ENCODE assay signal across 8 cellular contexts in genomic region chr2:27078267-27079194, GRCh38. TPM values are rescaled to one million over a fixed set of nuclear protein-coding genes. Genes with fewer than 3 reads are reported as not detected.
DNase-seq lines count a peak whose midpoint lies in the region; ATAC-seq and TF ChIP-seq lines count a peak whose summit lies in the region.

Gene EMILIN1 (plus strand): TSS chr2:27078615. CDS start chr2:27079066, 451 bp downstream.

- H3K27me3 Mint-ChIP-seq in CD8-positive, alpha-beta memory T cell: peaks cover 0 to 2% of the 10 kb centered on the region in 2 donors
- no peaks in the 10 kb centered on the region for H3K27me3 Mint-ChIP-seq in activated CD8-positive, alpha-beta T cell treated with anti-CD3 and anti-CD28 coated beads, Interleukin-2, amount 10 ng/mL, durations not matched to agents 7 days and 5 days (ENCODE audit: low read depth)
- no peaks in the 10 kb centered on the region for H3K27me3 Mint-ChIP-seq in naive thymus-derived CD4-positive, alpha-beta T cell

- DNase-seq in CD8-positive, alpha-beta memory T cell: no peak
- DNase-seq in activated CD8-positive, alpha-beta T cell treated with anti-CD3 and anti-CD28 coated beads, Interleukin-2, amount 10 ng/mL, durations not matched to agents 7 days and 5 days: no peak
- peak; percentile 25 to 99 for DNase-seq in cardiac muscle cell (ENCODE audit: low read depth in 1 of 2, low spot score in 1 of 2)
- no peak for DNase-seq in prostate gland (ENCODE audit: low spot score)
- DNase-seq in naive thymus-derived CD4-positive, alpha-beta T cell: no peak
- DNase-seq in iPS-NIHi7 (ENCODE audit: extremely low spot score): no peak

- no peaks in the 10 kb centered on the region for H3K36me3 ChIP-seq in CD8-positive, alpha-beta memory T cell (ENCODE audit: insufficient read depth, low read length)
- H3K36me3 ChIP-seq in cardiac muscle cell: no peaks in the 10 kb centered on the region
- H3K36me3 ChIP-seq in prostate gland: no peaks in the 10 kb centered on the region
- no peaks in the 10 kb centered on the region for H3K36me3 ChIP-seq in naive thymus-derived CD4-positive, alpha-beta T cell (ENCODE audit: control insufficient read depth in 2 of 3, insufficient read depth in 3 of 3, low read length in 3 of 3)

- TF ChIP-seq CTCF in cardiac muscle cell (IDR thresholded peaks at IDR 0.05; ENCODE audit: low read depth, low read length): peak; percentile 13
- no peak for TF ChIP-seq CTCF in prostate gland (IDR thresholded peaks at IDR 0.05)

- no peaks in the 10 kb centered on the region for H3K9me3 ChIP-seq in CD8-positive, alpha-beta memory T cell (ENCODE audit: low read length)
- H3K9me3 ChIP-seq in cardiac muscle cell (ENCODE audit: low read depth) (no peaks in the 10 kb centered on the region), prostate gland (no peaks in the 10 kb centered on the region)
- H3K9me3 ChIP-seq in naive thymus-derived CD4-positive, alpha-beta T cell (ENCODE audit: control insufficient read depth in 2 of 3, low read length in 3 of 3): no peaks in the 10 kb centered on the region

- CTCF ChIA-PET in CD8-positive, alpha-beta memory T cell (lab: Charles Lee): no interaction called here
- CTCF ChIA-PET in activated CD8-positive, alpha-beta T cell treated with anti-CD3 and anti-CD28 coated beads, Interleukin-2, amount 10 ng/mL, durations not matched to agents 7 days and 5 days (lab: Charles Lee): no interaction called here
- CTCF ChIA-PET in naive thymus-derived CD4-positive, alpha-beta T cell (lab: Charles Lee): no interaction called here

- 42% methylated on average over 36 of the region's 41 CpGs for WGBS in prostate gland

- no peak for ATAC-seq in activated CD8-positive, alpha-beta T cell treated with anti-CD3 and anti-CD28 coated beads, Interleukin-2, amount 10 ng/mL, durations not matched to agents 7 days and 5 days
- ATAC-seq in GM18861 (IDR thresholded peaks at IDR 0.05; ENCODE audit: unreplicated experiment) (no peak), HG03378 (IDR thresholded peaks at IDR 0.05; ENCODE audit: unreplicated experiment) (no peak)
- ATAC-seq in naive thymus-derived CD4-positive, alpha-beta T cell: no peak

- H3K27me3 ChIP-seq in CD8-positive, alpha-beta memory T cell (ENCODE audit: insufficient read depth, low read length, poor library complexity, severe bottlenecking): no peaks in the 10 kb centered on the region
- H3K27me3 ChIP-seq in cardiac muscle cell (no peaks in the 10 kb centered on the region), prostate gland (replicated peaks; ENCODE audit: insufficient read depth) (no peaks in the 10 kb centered on the region)
- no peaks in the 10 kb centered on the region for H3K27me3 ChIP-seq in naive thymus-derived CD4-positive, alpha-beta T cell (ENCODE audit: control insufficient read depth in 2 of 2, insufficient read depth in 2 of 2, low read length in 2 of 2)

- H3K4me1 ChIP-seq in CD8-positive, alpha-beta memory T cell (ENCODE audit: insufficient read depth, low read length): peaks cover 43% of the 10 kb centered on the region
- H3K4me1 ChIP-seq in cardiac muscle cell (ENCODE audit: low read depth) (peaks cover 24% of the 10 kb centered on the region), prostate gland (replicated peaks) (peaks cover 7% of the 10 kb centered on the region)
- H3K4me1 ChIP-seq in naive thymus-derived CD4-positive, alpha-beta T cell (ENCODE audit: control insufficient read depth in 2 of 2, insufficient read depth in 2 of 2, low read length in 2 of 2): peaks cover 19 to 38% of the 10 kb centered on the region in 2 donors

- intact Hi-C loops in prostate gland (cut with DNase I): loop anchor here (2.0 to 10.0 kb wide), 2 partner anchors 28 to 734 kb away; partner anchors contain the start of genes ADGRF3, AGBL5 and SELENOI
- intact Hi-C loops in naive thymus-derived CD4-positive, alpha-beta T cell (cut with micrococcal nuclease): loop anchor here (10.0 kb wide), 2 partner anchors 546 to 1676 kb away; partner anchors contain the start of genes CCDC121 (in 1 of the 2), GPN1 (in 1 of the 2) and PPP1CB (in 1 of the 2)

- H3K9me3 Mint-ChIP-seq in CD8-positive, alpha-beta memory T cell: no peaks in the 10 kb centered on the region
- H3K9me3 Mint-ChIP-seq in activated CD8-positive, alpha-beta T cell treated with anti-CD3 and anti-CD28 coated beads, Interleukin-2, amount 10 ng/mL, durations not matched to agents 7 days and 5 days (ENCODE audit: insufficient read depth): no peaks in the 10 kb centered on the region
- H3K9me3 Mint-ChIP-seq in naive thymus-derived CD4-positive, alpha-beta T cell: no peaks in the 10 kb centered on the region

- H3K27ac ChIP-seq in CD8-positive, alpha-beta memory T cell (ENCODE audit: low read depth, low read length): no peak within 1 kb of the TSS
- H3K27ac ChIP-seq in cardiac muscle cell (peak within 1 kb of the TSS; percentile 68), prostate gland (peak within 1 kb of the TSS; percentile 75 to 82)
- no peak within 1 kb of the TSS for H3K27ac ChIP-seq in naive thymus-derived CD4-positive, alpha-beta T cell (ENCODE audit: low read depth, low read length)

- H3K27ac Mint-ChIP-seq in CD8-positive, alpha-beta memory T cell: peak within 1 kb of the TSS in 5 of 8 donors; percentile 26 to 66 (median 48)
- peak within 1 kb of the TSS; percentile 35 for H3K27ac Mint-ChIP-seq in activated CD8-positive, alpha-beta T cell treated with anti-CD3 and anti-CD28 coated beads, Interleukin-2, amount 10 ng/mL, durations not matched to agents 7 days and 5 days
- peak within 1 kb of the TSS in 2 of 9 donors; percentile 2 to 29 for H3K27ac Mint-ChIP-seq in naive thymus-derived CD4-positive, alpha-beta T cell

- POLR2A ChIA-PET in CD8-positive, alpha-beta memory T cell (lab: Charles Lee): no interaction called here
- POLR2A ChIA-PET in activated CD8-positive, alpha-beta T cell treated with anti-CD3 and anti-CD28 coated beads, Interleukin-2, amount 10 ng/mL, durations not matched to agents 7 days and 5 days (lab: Charles Lee): no interaction called here
- POLR2A ChIA-PET in naive thymus-derived CD4-positive, alpha-beta T cell (lab: Charles Lee): no interaction called here

- no peak for TF ChIP-seq POLR2A in prostate gland (IDR thresholded peaks at IDR 0.05)

- H3K4me3 ChIP-seq in CD8-positive, alpha-beta memory T cell (ENCODE audit: low read length): no peak within 1 kb of the TSS
- H3K4me3 ChIP-seq in cardiac muscle cell: no peak within 1 kb of the TSS
- H3K4me3 ChIP-seq in prostate gland: peak within 1 kb of the TSS; percentile 29 to 35
- no peak within 1 kb of the TSS for H3K4me3 ChIP-seq in naive thymus-derived CD4-positive, alpha-beta T cell (ENCODE audit: low read length)

- peak within 1 kb of the TSS in 1 of 7 donors; percentile 68 for H3K4me3 Mint-ChIP-seq in CD8-positive, alpha-beta memory T cell
- H3K4me3 Mint-ChIP-seq in activated CD8-positive, alpha-beta T cell treated with anti-CD3 and anti-CD28 coated beads, Interleukin-2, amount 10 ng/mL, durations not matched to agents 7 days and 5 days: no peak within 1 kb of the TSS
- no peak within 1 kb of the TSS for H3K4me3 Mint-ChIP-seq in naive thymus-derived CD4-positive, alpha-beta T cell

- H3K36me3 Mint-ChIP-seq in CD8-positive, alpha-beta memory T cell: no peaks in the 10 kb centered on the region
- no peaks in the 10 kb centered on the region for H3K36me3 Mint-ChIP-seq in activated CD8-positive, alpha-beta T cell treated with anti-CD3 and anti-CD28 coated beads, Interleukin-2, amount 10 ng/mL, durations not matched to agents 7 days and 5 days (ENCODE audit: low read depth)
- H3K36me3 Mint-ChIP-seq in naive thymus-derived CD4-positive, alpha-beta T cell: peaks cover 0 to 4% (median 0%) of the 10 kb centered on the region in 5 donors

- H3K4me1 Mint-ChIP-seq in CD8-positive, alpha-beta memory T cell: peaks cover 39 to 41% (median 39%) of the 10 kb centered on the region in 3 donors
- H3K4me1 Mint-ChIP-seq in activated CD8-positive, alpha-beta T cell treated with anti-CD3 and anti-CD28 coated beads, Interleukin-2, amount 10 ng/mL, durations not matched to agents 7 days and 5 days (ENCODE audit: low read depth): peaks cover 63% of the 10 kb centered on the region
- peaks cover 34 to 58% (median 51%) of the 10 kb centered on the region in 7 donors for H3K4me1 Mint-ChIP-seq in naive thymus-derived CD4-positive, alpha-beta T cell

RNA-seq across cellular contexts. Expression of gene EMILIN1, which starts in this region (rescaled TPM):
- total RNA-seq in CD8-positive, alpha-beta memory T cell: under 1 TPM; 0.79 to 0.89 TPM
- polyA plus RNA-seq in CD8-positive, alpha-beta memory T cell: 0.85 TPM
- total RNA-seq in activated CD8-positive, alpha-beta T cell treated with anti-CD3 and anti-CD28 coated beads, Interleukin-2, amount 10 ng/mL, durations not matched to agents 7 days and 5 days: 1 to 10 TPM; 1.1 to 1.4 TPM
- total RNA-seq in cardiac muscle cell (18.5 and 20.2 TPM in 2 replicates), prostate gland (100 to 1,000 TPM in 1 of 2 donors, 10 to 100 TPM in 1; 39.8 to 149 TPM)
- 12.2 and 15.6 TPM in 2 replicates for polyA plus RNA-seq in cardiac muscle cell
- total RNA-seq in naive thymus-derived CD4-positive, alpha-beta T cell: 1 to 10 TPM in 1 of 5 experiments, under 1 TPM in 4; 0.35 to 1.4 (median 0.61) TPM
- polyA plus RNA-seq in naive thymus-derived CD4-positive, alpha-beta T cell: 1 to 10 TPM in 1 of 2 donors, under 1 TPM in 1; 0.89 to 1.1 TPM

Comparison
In these comparisons a context has a peak if more than half of its experiments do, and no peak if none do; other contexts are left out.
1. DNase-seq: peak in cardiac muscle cell (2 of 2); none in CD8-positive, alpha-beta memory T cell (0 of 5), activated CD8-positive, alpha-beta T cell treated with anti-CD3 and anti-CD28 coated beads, Interleukin-2, amount 10 ng/mL, durations not matched to agents 7 days and 5 days (single experiment), prostate gland (single experiment), naive thymus-derived CD4-positive, alpha-beta T cell (0 of 9) and iPS-NIHi7 (single experiment).
2. H3K27ac ChIP-seq: peak in cardiac muscle cell (single experiment) and prostate gland (2 of 2); none in CD8-positive, alpha-beta memory T cell (single experiment) and naive thymus-derived CD4-positive, alpha-beta T cell (single experiment).
3. H3K4me3 ChIP-seq: peak in prostate gland (2 of 2); none in CD8-positive, alpha-beta memory T cell (single experiment), cardiac muscle cell (single experiment) and naive thymus-derived CD4-positive, alpha-beta T cell (single experiment).